10 cellular contexts compared by ENCODE assay signal in genomic region chr2:47072728-47073191, GRCh38.
DNase-seq lines count a peak whose midpoint lies in the region; ATAC-seq and TF ChIP-seq lines count a peak whose summit lies in the region.
"Had no signal": no experiment of that assay in that cellular context is flagged by ENCODE, and none has a peak within 500 bp of the region (broad histone marks: within the 10 kb centered on the region; RNA-seq: fewer than 3 reads in every experiment).

No MANE protein-coding gene starts in this region.

- peak overlapping the region; percentile 38 for H2BK12ac ChIP-seq in trophoblast cell (ENCODE audit: low read length)

- no peak for DNase-seq in CD4-positive, alpha-beta T cell
- no peak for DNase-seq in RWPE1 (ENCODE audit: low spot score)
- DNase-seq in trophoblast cell: peak; percentile 37 to 40
- no peak for DNase-seq in effector CD8-positive, alpha-beta T cell (lab: John Stamatoyannopoulos, UW)
- no peak for DNase-seq in NCI-H510A (lab: John Stamatoyannopoulos, UW)
- DNase-seq: GF-D8 had no signal

- H4K91ac ChIP-seq in trophoblast cell (ENCODE audit: low read depth, low read length): peak overlapping the region; percentile 74

- intact Hi-C loops in CD4-positive, alpha-beta T cell (cut with DNase I, micrococcal nuclease): no loop called here

- peak overlapping the region; percentile 2 for H3K14ac ChIP-seq in trophoblast cell (ENCODE audit: low read length)

- peaks cover 20% of the 10 kb centered on the region for H3K79me2 ChIP-seq in trophoblast cell (ENCODE audit: control insufficient read depth, insufficient read depth, low read length, poor library complexity)

- H3K9me3 Mint-ChIP-seq in CD4-positive, alpha-beta T cell: no peaks in the 10 kb centered on the region

- no peak overlapping the region for H3K4ac ChIP-seq in trophoblast cell (ENCODE audit: low read depth, low read length)

- no peak overlapping the region for H3K23ac ChIP-seq in trophoblast cell (ENCODE audit: low read length)

- H3K36me3 ChIP-seq in gastroesophageal sphincter: peaks cover 0 to 17% of the 10 kb centered on the region in 2 donors
- H3K36me3 ChIP-seq in trophoblast cell (ENCODE audit: control insufficient read depth in 1 of 2, insufficient read depth in 2 of 2, low read length in 2 of 2): peaks cover 22 to 38% of the 10 kb centered on the region in 2 experiments

- H3K9ac ChIP-seq in trophoblast cell (ENCODE audit: low read length): no peak overlapping the region

- CTCF ChIA-PET in CD4-positive, alpha-beta T cell (lab: Charles Lee): no interaction called here
- CTCF ChIA-PET in RWPE1 (lab: Yijun Ruan, JAX): interaction anchor here (1.0 to 1.1 kb wide), 2 partner anchors 251 to 262 kb away, joined by 3 read pairs; no protein-coding TSS in a partner anchor

- ATAC-seq in CD4-positive, alpha-beta T cell (ENCODE audit: poor library complexity): no peak
- ATAC-seq in gastroesophageal sphincter (peak; percentile 24), GM21717 (IDR thresholded peaks at IDR 0.05; ENCODE audit: unreplicated experiment) (no peak), HG03280 (IDR thresholded peaks at IDR 0.05; ENCODE audit: unreplicated experiment) (no peak)

- H3K27me3 ChIP-seq in CD4-positive, alpha-beta T cell (ENCODE audit: control insufficient read depth, insufficient read depth, low read length): no peaks in the 10 kb centered on the region
- H3K27me3 ChIP-seq in gastroesophageal sphincter (no peaks in the 10 kb centered on the region), trophoblast cell (ENCODE audit: insufficient read depth, low read length) (no peaks in the 10 kb centered on the region)

- H2AK5ac ChIP-seq in trophoblast cell (ENCODE audit: low read length): peak overlapping the region; percentile 80

- TF ChIP-seq CTCF in CD4-positive, alpha-beta T cell (IDR thresholded peaks at IDR 0.05): no peak
- TF ChIP-seq CTCF in RWPE1 (conservative IDR thresholded peaks at IDR 0.05; ENCODE audit: low read depth) (no peak), gastroesophageal sphincter (IDR thresholded peaks at IDR 0.05) (no peak)

- peak overlapping the region; percentile 91 for H3K27ac Mint-ChIP-seq in CD4-positive, alpha-beta T cell
- H3K27ac Mint-ChIP-seq: activated naive CD8-positive, alpha-beta T cell had no signal

- no peak overlapping the region for H3K4me3 Mint-ChIP-seq in CD4-positive, alpha-beta T cell
- H3K4me3 Mint-ChIP-seq: activated naive CD8-positive, alpha-beta T cell had no signal

- no peak overlapping the region for H3K4me2 ChIP-seq in trophoblast cell (ENCODE audit: low read length)

- no peak overlapping the region for H3K4me3 ChIP-seq in gastroesophageal sphincter
- no peak overlapping the region for H3K4me3 ChIP-seq in trophoblast cell (ENCODE audit: low read depth, low read length)

- H3K4me1 ChIP-seq in gastroesophageal sphincter: peaks cover 14 to 91% (median 75%) of the 10 kb centered on the region in 3 donors
- peaks cover 66 to 67% of the 10 kb centered on the region in 2 experiments for H3K4me1 ChIP-seq in trophoblast cell (ENCODE audit: control insufficient read depth in 1 of 2, insufficient read depth in 2 of 2, low read length in 2 of 2)

- H2BK5ac ChIP-seq in trophoblast cell (ENCODE audit: low read depth, low read length, poor library complexity): no peak overlapping the region

- TF ChIP-seq EP300 in gastroesophageal sphincter (IDR thresholded peaks at IDR 0.05): no peak

- no peak overlapping the region for H4K8ac ChIP-seq in trophoblast cell (ENCODE audit: low read depth, low read length)

- POLR2A ChIA-PET in CD4-positive, alpha-beta T cell (lab: Charles Lee): no interaction called here
- POLR2A ChIA-PET in RWPE1 (lab: Yijun Ruan, JAX; ENCODE audit: low non-redundant PET): interaction anchor here (0.6 kb wide), 1 partner anchor 8 kb away, joined by 3 read pairs; no protein-coding TSS in a partner anchor

- peak overlapping the region; percentile 9 for H2BK120ac ChIP-seq in trophoblast cell (ENCODE audit: insufficient read depth, low read length, poor library complexity)

- no peaks in the 10 kb centered on the region for H3K9me3 ChIP-seq in CD4-positive, alpha-beta T cell (ENCODE audit: control insufficient read depth, low read length)
- no peaks in the 10 kb centered on the region for H3K9me3 ChIP-seq in gastroesophageal sphincter
- H3K9me3 ChIP-seq in trophoblast cell (ENCODE audit: insufficient read depth, low read depth, low read length): no peaks in the 10 kb centered on the region

- H3K18ac ChIP-seq in trophoblast cell (ENCODE audit: low read length): peak overlapping the region; percentile 16

- H3K27me3 Mint-ChIP-seq in CD4-positive, alpha-beta T cell: no peaks in the 10 kb centered on the region
- H3K27me3 Mint-ChIP-seq: activated naive CD8-positive, alpha-beta T cell had no signal

- peaks cover 30% of the 10 kb centered on the region for H3K36me3 Mint-ChIP-seq in CD4-positive, alpha-beta T cell (ENCODE audit: low read depth)
- H3K36me3 Mint-ChIP-seq: activated naive CD8-positive, alpha-beta T cell had no signal

- peaks cover 37% of the 10 kb centered on the region for H3K4me1 Mint-ChIP-seq in CD4-positive, alpha-beta T cell (ENCODE audit: low read depth)

- no peak for TF ChIP-seq POLR2A in gastroesophageal sphincter (IDR thresholded peaks at IDR 0.05)

- H3K79me1 ChIP-seq in trophoblast cell (ENCODE audit: low read length): peaks cover 72% of the 10 kb centered on the region

- WGBS in gastroesophageal sphincter (ENCODE audit: low coverage in 1 of 2), 2 donors: 50% methylated on average over 5 of the region's 9 CpGs; no CpG with 5 or more reads in 1 of the 2 donors
- no CpG with 5 or more reads among the region's 9 CpGs for WGBS in trophoblast cell (ENCODE audit: extremely low coverage, insufficient coverage, insufficient read length)

- H3K27ac ChIP-seq in CD4-positive, alpha-beta T cell (ENCODE audit: low read depth, low read length): peak overlapping the region; percentile 11
- H3K27ac ChIP-seq in RWPE1 (peak overlapping the region; percentile 83; the same call in 1 of the 2 replicates), gastroesophageal sphincter (peak overlapping the region; percentile 75 to 94 (median 88)), trophoblast cell (ENCODE audit: low read depth, low read length) (no peak overlapping the region)

- H4K12ac ChIP-seq in trophoblast cell (ENCODE audit: low read depth, low read length): no peak overlapping the region

- no peak overlapping the region for H2AFZ ChIP-seq in trophoblast cell (ENCODE audit: insufficient read depth, low read length, poor library complexity)

Comparison
In these comparisons a context has a peak if more than half of its experiments do, and no peak if none do; other contexts are left out.
1. DNase-seq: peak in trophoblast cell (2 of 2); none in CD4-positive, alpha-beta T cell (0 of 10), RWPE1 (single experiment), effector CD8-positive, alpha-beta T cell (single experiment) and NCI-H510A (single experiment).